ENCODE assay signal across 1 cellular context in the genomic region with DNA sequence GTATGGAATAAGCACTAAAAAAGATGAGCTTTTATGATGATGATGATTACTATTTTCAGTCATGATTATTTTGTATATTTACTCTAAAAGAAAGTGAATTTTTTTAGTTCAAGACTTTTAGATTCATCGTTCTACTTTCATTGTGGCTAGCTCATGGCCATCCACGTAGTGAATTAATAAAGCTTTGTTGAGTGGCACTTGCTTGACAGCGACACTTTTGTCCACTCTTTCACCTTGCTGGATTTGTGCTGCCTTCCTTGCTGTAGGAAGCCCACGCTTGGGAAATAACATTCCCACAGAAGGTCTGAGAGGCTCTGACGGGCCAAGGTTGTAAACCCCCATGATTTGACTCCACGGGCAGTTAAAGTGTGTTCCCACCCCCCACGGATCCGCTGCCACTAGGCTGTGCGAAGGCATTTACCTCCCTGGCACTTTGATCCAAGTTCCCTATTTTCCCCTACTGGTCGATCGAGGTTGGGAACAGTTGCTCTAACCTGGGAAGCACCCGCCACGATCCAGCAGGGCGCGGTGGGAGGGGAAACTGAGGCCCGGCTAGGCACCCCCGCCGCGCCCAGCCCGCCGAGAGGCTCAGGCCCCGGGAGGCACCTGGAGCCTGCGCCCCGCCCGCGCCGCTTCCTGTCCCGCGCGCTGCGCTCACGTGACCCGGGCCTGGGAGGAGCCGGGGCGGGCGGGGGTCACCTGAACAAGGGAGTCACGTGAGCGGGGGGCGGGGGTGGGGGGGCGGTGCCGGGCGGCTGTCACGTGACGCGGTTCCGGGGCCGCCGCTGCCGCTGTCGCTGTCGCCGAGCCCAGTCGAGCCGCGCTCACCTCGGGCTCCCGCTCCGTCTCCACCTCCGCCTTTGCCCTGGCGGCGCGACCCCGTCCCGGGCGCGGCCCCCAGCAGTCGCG.
A peak's percentile ranks its signal among the peaks of the same experiment; 100 is the strongest.
TF ChIP-seq lines count a peak whose summit lies in the region.

A gene with protein sequence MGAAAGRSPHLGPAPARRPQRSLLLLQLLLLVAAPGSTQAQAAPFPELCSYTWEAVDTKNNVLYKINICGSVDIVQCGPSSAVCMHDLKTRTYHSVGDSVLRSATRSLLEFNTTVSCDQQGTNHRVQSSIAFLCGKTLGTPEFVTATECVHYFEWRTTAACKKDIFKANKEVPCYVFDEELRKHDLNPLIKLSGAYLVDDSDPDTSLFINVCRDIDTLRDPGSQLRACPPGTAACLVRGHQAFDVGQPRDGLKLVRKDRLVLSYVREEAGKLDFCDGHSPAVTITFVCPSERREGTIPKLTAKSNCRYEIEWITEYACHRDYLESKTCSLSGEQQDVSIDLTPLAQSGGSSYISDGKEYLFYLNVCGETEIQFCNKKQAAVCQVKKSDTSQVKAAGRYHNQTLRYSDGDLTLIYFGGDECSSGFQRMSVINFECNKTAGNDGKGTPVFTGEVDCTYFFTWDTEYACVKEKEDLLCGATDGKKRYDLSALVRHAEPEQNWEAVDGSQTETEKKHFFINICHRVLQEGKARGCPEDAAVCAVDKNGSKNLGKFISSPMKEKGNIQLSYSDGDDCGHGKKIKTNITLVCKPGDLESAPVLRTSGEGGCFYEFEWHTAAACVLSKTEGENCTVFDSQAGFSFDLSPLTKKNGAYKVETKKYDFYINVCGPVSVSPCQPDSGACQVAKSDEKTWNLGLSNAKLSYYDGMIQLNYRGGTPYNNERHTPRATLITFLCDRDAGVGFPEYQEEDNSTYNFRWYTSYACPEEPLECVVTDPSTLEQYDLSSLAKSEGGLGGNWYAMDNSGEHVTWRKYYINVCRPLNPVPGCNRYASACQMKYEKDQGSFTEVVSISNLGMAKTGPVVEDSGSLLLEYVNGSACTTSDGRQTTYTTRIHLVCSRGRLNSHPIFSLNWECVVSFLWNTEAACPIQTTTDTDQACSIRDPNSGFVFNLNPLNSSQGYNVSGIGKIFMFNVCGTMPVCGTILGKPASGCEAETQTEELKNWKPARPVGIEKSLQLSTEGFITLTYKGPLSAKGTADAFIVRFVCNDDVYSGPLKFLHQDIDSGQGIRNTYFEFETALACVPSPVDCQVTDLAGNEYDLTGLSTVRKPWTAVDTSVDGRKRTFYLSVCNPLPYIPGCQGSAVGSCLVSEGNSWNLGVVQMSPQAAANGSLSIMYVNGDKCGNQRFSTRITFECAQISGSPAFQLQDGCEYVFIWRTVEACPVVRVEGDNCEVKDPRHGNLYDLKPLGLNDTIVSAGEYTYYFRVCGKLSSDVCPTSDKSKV (N-terminal part only) (plus strand): TSS at position 788 of the 909 bp plus-strand sequence. CDS start 165 bp downstream, outside the sequence.

TF ChIP-seq in HepG2, 621 proteins besides CTCF, POLR2A, EP300 and RAD21 (continued from another document and continues in another):
- TF ChIP-seq SRSF4 (IDR thresholded peaks at IDR 0.05; ENCODE audit: low read depth, low read length, poor library complexity, severe bottlenecking) = no peak
- no peak for TF ChIP-seq FOXP1 (IDR thresholded peaks at IDR 0.05)
- no peak for TF ChIP-seq FOXP1 (CRISPR knock-in tag; IDR thresholded peaks at IDR 0.05)
- peak; percentile 92 for TF ChIP-seq KAT8 (CRISPR knock-in tag; IDR thresholded peaks at IDR 0.05)
- TF ChIP-seq ZBTB7B (CRISPR knock-in tag; IDR thresholded peaks at IDR 0.05) = peak; percentile 77
- TF ChIP-seq PAX8 (CRISPR knock-in tag; IDR thresholded peaks at IDR 0.05; ENCODE audit: borderline replicate concordance) = no peak
- TF ChIP-seq, protein P1, sequence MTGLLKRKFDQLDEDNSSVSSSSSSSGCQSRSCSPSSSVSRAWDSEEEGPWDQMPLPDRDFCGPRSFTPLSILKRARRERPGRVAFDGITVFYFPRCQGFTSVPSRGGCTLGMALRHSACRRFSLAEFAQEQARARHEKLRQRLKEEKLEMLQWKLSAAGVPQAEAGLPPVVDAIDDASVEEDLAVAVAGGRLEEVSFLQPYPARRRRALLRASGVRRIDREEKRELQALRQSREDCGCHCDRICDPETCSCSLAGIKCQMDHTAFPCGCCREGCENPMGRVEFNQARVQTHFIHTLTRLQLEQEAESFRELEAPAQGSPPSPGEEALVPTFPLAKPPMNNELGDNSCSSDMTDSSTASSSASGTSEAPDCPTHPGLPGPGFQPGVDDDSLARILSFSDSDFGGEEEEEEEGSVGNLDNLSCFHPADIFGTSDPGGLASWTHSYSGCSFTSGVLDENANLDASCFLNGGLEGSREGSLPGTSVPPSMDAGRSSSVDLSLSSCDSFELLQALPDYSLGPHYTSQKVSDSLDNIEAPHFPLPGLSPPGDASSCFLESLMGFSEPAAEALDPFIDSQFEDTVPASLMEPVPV (CRISPR knock-in tag; IDR thresholded peaks at IDR 0.05) = 0 out of 2 replicates have a peak, but pooled peaks have one; percentile 42
- no peak for TF ChIP-seq FIP1L1 (IDR thresholded peaks at IDR 0.05; ENCODE audit: borderline replicate concordance, insufficient read depth, low read depth, low read length)
- TF ChIP-seq ZNF816 (CRISPR knock-in tag; IDR thresholded peaks at IDR 0.05; ENCODE audit: borderline replicate concordance) = no peak
- no peak for TF ChIP-seq ZNF496 (CRISPR knock-in tag; IDR thresholded peaks at IDR 0.05; ENCODE audit: insufficient replicate concordance)
- peak; percentile 25 for TF ChIP-seq RBM22 (optimal IDR thresholded peaks at IDR 0.05; ENCODE audit: low read length)
- TF ChIP-seq, protein P2, sequence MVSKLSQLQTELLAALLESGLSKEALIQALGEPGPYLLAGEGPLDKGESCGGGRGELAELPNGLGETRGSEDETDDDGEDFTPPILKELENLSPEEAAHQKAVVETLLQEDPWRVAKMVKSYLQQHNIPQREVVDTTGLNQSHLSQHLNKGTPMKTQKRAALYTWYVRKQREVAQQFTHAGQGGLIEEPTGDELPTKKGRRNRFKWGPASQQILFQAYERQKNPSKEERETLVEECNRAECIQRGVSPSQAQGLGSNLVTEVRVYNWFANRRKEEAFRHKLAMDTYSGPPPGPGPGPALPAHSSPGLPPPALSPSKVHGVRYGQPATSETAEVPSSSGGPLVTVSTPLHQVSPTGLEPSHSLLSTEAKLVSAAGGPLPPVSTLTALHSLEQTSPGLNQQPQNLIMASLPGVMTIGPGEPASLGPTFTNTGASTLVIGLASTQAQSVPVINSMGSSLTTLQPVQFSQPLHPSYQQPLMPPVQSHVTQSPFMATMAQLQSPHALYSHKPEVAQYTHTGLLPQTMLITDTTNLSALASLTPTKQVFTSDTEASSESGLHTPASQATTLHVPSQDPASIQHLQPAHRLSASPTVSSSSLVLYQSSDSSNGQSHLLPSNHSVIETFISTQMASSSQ (IDR thresholded peaks at IDR 0.05; ENCODE audit: low read depth) = no peak
- TF ChIP-seq, protein P2 (CRISPR knock-in tag; IDR thresholded peaks at IDR 0.05; ENCODE audit: borderline replicate concordance) = no peak; the same call in 1 of the 2 replicates
- TF ChIP-seq, protein P3, sequence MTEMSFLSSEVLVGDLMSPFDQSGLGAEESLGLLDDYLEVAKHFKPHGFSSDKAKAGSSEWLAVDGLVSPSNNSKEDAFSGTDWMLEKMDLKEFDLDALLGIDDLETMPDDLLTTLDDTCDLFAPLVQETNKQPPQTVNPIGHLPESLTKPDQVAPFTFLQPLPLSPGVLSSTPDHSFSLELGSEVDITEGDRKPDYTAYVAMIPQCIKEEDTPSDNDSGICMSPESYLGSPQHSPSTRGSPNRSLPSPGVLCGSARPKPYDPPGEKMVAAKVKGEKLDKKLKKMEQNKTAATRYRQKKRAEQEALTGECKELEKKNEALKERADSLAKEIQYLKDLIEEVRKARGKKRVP (CRISPR knock-in tag; IDR thresholded peaks at IDR 0.05) = no peak
- TF ChIP-seq, protein P4, sequence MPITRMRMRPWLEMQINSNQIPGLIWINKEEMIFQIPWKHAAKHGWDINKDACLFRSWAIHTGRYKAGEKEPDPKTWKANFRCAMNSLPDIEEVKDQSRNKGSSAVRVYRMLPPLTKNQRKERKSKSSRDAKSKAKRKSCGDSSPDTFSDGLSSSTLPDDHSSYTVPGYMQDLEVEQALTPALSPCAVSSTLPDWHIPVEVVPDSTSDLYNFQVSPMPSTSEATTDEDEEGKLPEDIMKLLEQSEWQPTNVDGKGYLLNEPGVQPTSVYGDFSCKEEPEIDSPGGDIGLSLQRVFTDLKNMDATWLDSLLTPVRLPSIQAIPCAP (CRISPR knock-in tag; IDR thresholded peaks at IDR 0.05; ENCODE audit: low read depth) = 0 out of 2 replicates have a peak, but pooled peaks have one; percentile 49
- TF ChIP-seq, protein P5, sequence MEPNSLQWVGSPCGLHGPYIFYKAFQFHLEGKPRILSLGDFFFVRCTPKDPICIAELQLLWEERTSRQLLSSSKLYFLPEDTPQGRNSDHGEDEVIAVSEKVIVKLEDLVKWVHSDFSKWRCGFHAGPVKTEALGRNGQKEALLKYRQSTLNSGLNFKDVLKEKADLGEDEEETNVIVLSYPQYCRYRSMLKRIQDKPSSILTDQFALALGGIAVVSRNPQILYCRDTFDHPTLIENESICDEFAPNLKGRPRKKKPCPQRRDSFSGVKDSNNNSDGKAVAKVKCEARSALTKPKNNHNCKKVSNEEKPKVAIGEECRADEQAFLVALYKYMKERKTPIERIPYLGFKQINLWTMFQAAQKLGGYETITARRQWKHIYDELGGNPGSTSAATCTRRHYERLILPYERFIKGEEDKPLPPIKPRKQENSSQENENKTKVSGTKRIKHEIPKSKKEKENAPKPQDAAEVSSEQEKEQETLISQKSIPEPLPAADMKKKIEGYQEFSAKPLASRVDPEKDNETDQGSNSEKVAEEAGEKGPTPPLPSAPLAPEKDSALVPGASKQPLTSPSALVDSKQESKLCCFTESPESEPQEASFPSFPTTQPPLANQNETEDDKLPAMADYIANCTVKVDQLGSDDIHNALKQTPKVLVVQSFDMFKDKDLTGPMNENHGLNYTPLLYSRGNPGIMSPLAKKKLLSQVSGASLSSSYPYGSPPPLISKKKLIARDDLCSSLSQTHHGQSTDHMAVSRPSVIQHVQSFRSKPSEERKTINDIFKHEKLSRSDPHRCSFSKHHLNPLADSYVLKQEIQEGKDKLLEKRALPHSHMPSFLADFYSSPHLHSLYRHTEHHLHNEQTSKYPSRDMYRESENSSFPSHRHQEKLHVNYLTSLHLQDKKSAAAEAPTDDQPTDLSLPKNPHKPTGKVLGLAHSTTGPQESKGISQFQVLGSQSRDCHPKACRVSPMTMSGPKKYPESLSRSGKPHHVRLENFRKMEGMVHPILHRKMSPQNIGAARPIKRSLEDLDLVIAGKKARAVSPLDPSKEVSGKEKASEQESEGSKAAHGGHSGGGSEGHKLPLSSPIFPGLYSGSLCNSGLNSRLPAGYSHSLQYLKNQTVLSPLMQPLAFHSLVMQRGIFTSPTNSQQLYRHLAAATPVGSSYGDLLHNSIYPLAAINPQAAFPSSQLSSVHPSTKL (CRISPR knock-in tag; IDR thresholded peaks at IDR 0.05) = peak; percentile 43
- no peak; the same call in 1 of the 2 replicates for TF ChIP-seq YEATS4 (CRISPR knock-in tag; IDR thresholded peaks at IDR 0.05; ENCODE audit: borderline replicate concordance)
- TF ChIP-seq, protein P6, sequence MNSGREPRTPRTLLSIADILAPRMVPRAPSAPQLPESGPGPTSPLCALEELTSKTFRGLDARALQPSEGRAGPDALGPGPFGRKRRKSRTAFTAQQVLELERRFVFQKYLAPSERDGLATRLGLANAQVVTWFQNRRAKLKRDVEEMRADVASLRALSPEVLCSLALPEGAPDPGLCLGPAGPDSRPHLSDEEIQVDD (CRISPR knock-in tag; IDR thresholded peaks at IDR 0.05; ENCODE audit: borderline replicate concordance) = no peak
- TF ChIP-seq ZNF224 (CRISPR knock-in tag; IDR thresholded peaks at IDR 0.05) = no peak
- TF ChIP-seq, protein P7, sequence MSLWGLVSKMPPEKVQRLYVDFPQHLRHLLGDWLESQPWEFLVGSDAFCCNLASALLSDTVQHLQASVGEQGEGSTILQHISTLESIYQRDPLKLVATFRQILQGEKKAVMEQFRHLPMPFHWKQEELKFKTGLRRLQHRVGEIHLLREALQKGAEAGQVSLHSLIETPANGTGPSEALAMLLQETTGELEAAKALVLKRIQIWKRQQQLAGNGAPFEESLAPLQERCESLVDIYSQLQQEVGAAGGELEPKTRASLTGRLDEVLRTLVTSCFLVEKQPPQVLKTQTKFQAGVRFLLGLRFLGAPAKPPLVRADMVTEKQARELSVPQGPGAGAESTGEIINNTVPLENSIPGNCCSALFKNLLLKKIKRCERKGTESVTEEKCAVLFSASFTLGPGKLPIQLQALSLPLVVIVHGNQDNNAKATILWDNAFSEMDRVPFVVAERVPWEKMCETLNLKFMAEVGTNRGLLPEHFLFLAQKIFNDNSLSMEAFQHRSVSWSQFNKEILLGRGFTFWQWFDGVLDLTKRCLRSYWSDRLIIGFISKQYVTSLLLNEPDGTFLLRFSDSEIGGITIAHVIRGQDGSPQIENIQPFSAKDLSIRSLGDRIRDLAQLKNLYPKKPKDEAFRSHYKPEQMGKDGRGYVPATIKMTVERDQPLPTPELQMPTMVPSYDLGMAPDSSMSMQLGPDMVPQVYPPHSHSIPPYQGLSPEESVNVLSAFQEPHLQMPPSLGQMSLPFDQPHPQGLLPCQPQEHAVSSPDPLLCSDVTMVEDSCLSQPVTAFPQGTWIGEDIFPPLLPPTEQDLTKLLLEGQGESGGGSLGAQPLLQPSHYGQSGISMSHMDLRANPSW (CRISPR knock-in tag; IDR thresholded peaks at IDR 0.05; ENCODE audit: borderline replicate concordance) = no peak
- no peak for TF ChIP-seq DR1 (CRISPR knock-in tag; IDR thresholded peaks at IDR 0.05)
- no peak for TF ChIP-seq HOXA9 (CRISPR knock-in tag; IDR thresholded peaks at IDR 0.05; ENCODE audit: borderline replicate concordance)
- peak; percentile 70 for TF ChIP-seq RAD51 (IDR thresholded peaks at IDR 0.05; ENCODE audit: borderline replicate concordance)
- peak; percentile 53; the same call in 1 of the 2 replicates for TF ChIP-seq ZNF607 (CRISPR knock-in tag; IDR thresholded peaks at IDR 0.05; ENCODE audit: borderline replicate concordance)
- no peak for TF ChIP-seq AKAP8 (CRISPR knock-in tag; IDR thresholded peaks at IDR 0.05)
- no peak for TF ChIP-seq ZNF652 (CRISPR knock-in tag; IDR thresholded peaks at IDR 0.05; ENCODE audit: borderline replicate concordance, low read depth)
- peak; percentile 70; the same call in 1 of the 2 replicates for TF ChIP-seq ZBTB20 (CRISPR knock-in tag; IDR thresholded peaks at IDR 0.05; ENCODE audit: borderline replicate concordance, low read depth)
- TF ChIP-seq, protein P8, sequence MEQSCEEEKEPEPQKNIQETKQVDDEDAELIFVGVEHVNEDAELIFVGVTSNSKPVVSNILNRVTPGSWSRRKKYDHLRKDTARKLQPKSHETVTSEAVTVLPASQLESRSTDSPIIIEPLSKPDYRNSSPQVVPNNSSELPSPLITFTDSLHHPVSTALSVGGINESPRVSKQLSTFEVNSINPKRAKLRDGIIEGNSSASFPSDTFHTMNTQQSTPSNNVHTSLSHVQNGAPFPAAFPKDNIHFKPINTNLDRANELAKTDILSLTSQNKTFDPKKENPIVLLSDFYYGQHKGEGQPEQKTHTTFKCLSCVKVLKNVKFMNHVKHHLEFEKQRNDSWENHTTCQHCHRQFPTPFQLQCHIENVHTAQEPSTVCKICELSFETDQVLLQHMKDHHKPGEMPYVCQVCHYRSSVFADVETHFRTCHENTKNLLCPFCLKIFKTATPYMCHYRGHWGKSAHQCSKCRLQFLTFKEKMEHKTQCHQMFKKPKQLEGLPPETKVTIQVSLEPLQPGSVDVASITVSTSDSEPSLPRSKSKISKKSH (CRISPR knock-in tag; IDR thresholded peaks at IDR 0.05; ENCODE audit: borderline replicate concordance) = no peak
- TF ChIP-seq ZBTB21 (CRISPR knock-in tag; IDR thresholded peaks at IDR 0.05) = no peak
